Comparison of ENCODE assay signal across 8 cellular contexts in the genomic region with DNA sequence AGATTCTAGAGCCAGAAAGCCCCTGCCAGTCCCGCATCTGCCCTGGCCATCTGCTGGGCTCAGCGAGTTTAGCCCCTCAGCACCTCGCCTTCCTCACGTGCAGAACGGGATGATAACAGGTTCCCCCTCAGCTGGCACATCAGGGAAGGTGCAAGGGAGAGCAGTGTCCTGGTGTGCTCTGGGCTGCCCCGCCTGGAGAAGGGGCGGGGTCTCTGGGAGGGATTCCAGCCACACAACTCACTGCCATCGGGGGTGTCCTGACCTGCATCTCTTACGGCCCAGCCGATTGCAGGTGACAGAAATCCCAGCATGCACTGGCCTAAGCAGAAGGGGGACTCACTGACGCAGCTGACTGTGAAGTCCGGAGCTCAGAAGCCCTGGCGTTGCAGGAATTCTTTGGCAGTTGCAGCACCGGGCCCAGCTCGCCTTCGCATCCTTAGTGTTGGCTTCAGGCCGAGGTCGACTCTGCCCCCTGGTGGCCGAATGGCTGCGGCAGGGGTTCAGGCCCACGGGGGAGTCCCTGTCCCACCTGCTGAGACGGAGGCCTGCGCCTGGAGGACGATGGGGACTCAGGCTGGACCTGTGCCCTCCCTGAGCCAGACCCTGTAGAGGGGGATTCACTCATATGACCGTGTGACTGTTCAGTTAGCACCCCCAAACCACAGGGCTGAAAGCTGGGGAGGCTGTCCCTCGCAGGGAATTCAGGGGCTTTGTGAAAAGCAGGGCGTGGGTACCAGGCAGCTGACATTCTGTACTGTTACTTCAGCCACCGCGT.
DNase-seq lines count a peak whose midpoint lies in the region; ATAC-seq lines count a peak whose summit lies in the region.

No MANE protein-coding gene starts in this region.

- H4K8ac ChIP-seq in mesendoderm (ENCODE audit: low read depth, low read length), result no peak overlapping the region

- no peak overlapping the region for H2AK5ac ChIP-seq in mesendoderm (ENCODE audit: low read length)

- ATAC-seq in GM19438 (IDR thresholded peaks at IDR 0.05; ENCODE audit: low read depth, unreplicated experiment) (peak; percentile 82), GM18519 (IDR thresholded peaks at IDR 0.05; ENCODE audit: low FRiP score, unreplicated experiment) (no peak)

- H3K9me3 ChIP-seq in CD4-positive, alpha-beta memory T cell (ENCODE audit: control insufficient read depth in 1 of 2, low read length in 2 of 2), result no peaks in the 10 kb centered on the region
- no peaks in the 10 kb centered on the region for H3K9me3 ChIP-seq in effector memory CD4-positive, alpha-beta T cell (ENCODE audit: control insufficient read depth, low read length)

- H3K4me2 ChIP-seq in mesendoderm (ENCODE audit: low read length), result peak overlapping the region; percentile 34

- H3K4ac ChIP-seq in mesendoderm (ENCODE audit: low read depth, low read length), result no peak overlapping the region

- no peaks in the 10 kb centered on the region for H3K36me3 ChIP-seq in CD4-positive, alpha-beta memory T cell (ENCODE audit: insufficient read depth, low read length)
- no peaks in the 10 kb centered on the region for H3K36me3 ChIP-seq in effector memory CD4-positive, alpha-beta T cell (ENCODE audit: control insufficient read depth, insufficient read depth, low read length)
- no peaks in the 10 kb centered on the region for H3K36me3 ChIP-seq in mesendoderm (ENCODE audit: control insufficient read depth, insufficient read depth, low read length)

- H3K79me2 ChIP-seq in mesendoderm (ENCODE audit: control insufficient read depth, insufficient read depth, low read length), result no peaks in the 10 kb centered on the region

- H3K4me1 ChIP-seq in CD4-positive, alpha-beta memory T cell (ENCODE audit: insufficient read depth, low read length), result peaks cover 6% of the 10 kb centered on the region
- peaks cover 3% of the 10 kb centered on the region for H3K4me1 ChIP-seq in effector memory CD4-positive, alpha-beta T cell (ENCODE audit: control insufficient read depth, insufficient read depth, low read length, poor library complexity, severe bottlenecking)
- no peaks in the 10 kb centered on the region for H3K4me1 ChIP-seq in mesendoderm (ENCODE audit: control insufficient read depth, low read depth, low read length)

- H3K27me3 Mint-ChIP-seq in CD4-positive, alpha-beta memory T cell, result no peaks in the 10 kb centered on the region

- no peak overlapping the region for H3K23ac ChIP-seq in mesendoderm (ENCODE audit: low read length)

- POLR2A ChIA-PET in CD4-positive, alpha-beta memory T cell (lab: Charles Lee; ENCODE audit: partially characterized antibody), result interaction anchor here (1.0 kb wide), 1 partner anchor 306 kb away, joined by 3 read pairs; no protein-coding TSS in a partner anchor

- CTCF ChIA-PET in CD4-positive, alpha-beta memory T cell (lab: Charles Lee; ENCODE audit: partially characterized antibody), result interaction anchor here (0.6 to 5.8 kb wide), 17 partner anchors 10 to 377 kb away, joined by 3 to 94 read pairs (median 4); no protein-coding TSS in a partner anchor

- no peak overlapping the region for H2BK5ac ChIP-seq in mesendoderm (ENCODE audit: low read length)

- H3K56ac ChIP-seq in mesendoderm (ENCODE audit: low read length), result no peak overlapping the region

- peak; percentile 54 to 68 (median 58) for DNase-seq in CD4-positive, alpha-beta memory T cell
- DNase-seq in NAMALWA (ENCODE audit: low spot score), result peak; percentile 74
- peak; percentile 67 to 72 for DNase-seq in activated CD4-positive, alpha-beta T cell treated with anti-CD3 and anti-CD28 coated beads, Interleukin-2, amount 50 U/mL, for 4 hours
- peak; percentile 26 to 52 (median 27) for DNase-seq in effector memory CD4-positive, alpha-beta T cell
- peak; percentile 94 for DNase-seq in mesendoderm
- DNase-seq in stimulated activated CD8-positive, alpha-beta memory T cell treated with anti-CD3 and anti-CD28 coated beads, Interleukin-4, amount 100 ng/mL, for 1 hour (ENCODE audit: low read depth in 2 of 2, low spot score in 1 of 2), result peak; percentile 26 to 52

- H4K5ac ChIP-seq in mesendoderm (ENCODE audit: low read length), result no peak overlapping the region

- no peak overlapping the region for H2BK15ac ChIP-seq in mesendoderm (replicated peaks; ENCODE audit: low read depth)

- H3K18ac ChIP-seq in mesendoderm (ENCODE audit: low read length), result no peak overlapping the region

- WGBS in mesendoderm (ENCODE audit: extremely low coverage, insufficient coverage, low lambda C conversion rate), result no CpG with 5 or more reads among the region's 29 CpGs

- H3K27me3 ChIP-seq in CD4-positive, alpha-beta memory T cell (ENCODE audit: insufficient read depth, low read length), result no peaks in the 10 kb centered on the region
- H3K27me3 ChIP-seq in effector memory CD4-positive, alpha-beta T cell (replicated peaks; ENCODE audit: control insufficient read depth, insufficient read depth, low read length, poor library complexity, severe bottlenecking), result no peaks in the 10 kb centered on the region
- no peaks in the 10 kb centered on the region for H3K27me3 ChIP-seq in mesendoderm (ENCODE audit: insufficient read depth, low read length, poor library complexity)

- no peak overlapping the region for H3K9ac ChIP-seq in mesendoderm (ENCODE audit: low read length)

- no peak overlapping the region for H3K27ac ChIP-seq in CD4-positive, alpha-beta memory T cell (ENCODE audit: low read depth, low read length)
- no peak overlapping the region for H3K27ac ChIP-seq in effector memory CD4-positive, alpha-beta T cell (ENCODE audit: insufficient read depth, low read length, poor library complexity, severe bottlenecking)
- H3K27ac ChIP-seq in mesendoderm (ENCODE audit: low read depth, low read length), result no peak overlapping the region

- intact Hi-C loops in CD4-positive, alpha-beta memory T cell (cut with micrococcal nuclease), result loop anchor here (1.0 to 2.0 kb wide), 2 partner anchors 306 to 314 kb away; no protein-coding TSS in a partner anchor

- peaks cover 0 to 2% (median under 1%) of the 10 kb centered on the region in 4 donors for H3K4me1 Mint-ChIP-seq in CD4-positive, alpha-beta memory T cell

- H3K9me3 Mint-ChIP-seq in CD4-positive, alpha-beta memory T cell, result no peaks in the 10 kb centered on the region

- no peaks in the 10 kb centered on the region for H3K79me1 ChIP-seq in mesendoderm (ENCODE audit: low read length)

- no peak overlapping the region for H2BK120ac ChIP-seq in mesendoderm (ENCODE audit: low read depth, low read length)

- no peaks in the 10 kb centered on the region for H3K36me3 Mint-ChIP-seq in CD4-positive, alpha-beta memory T cell

- no peak overlapping the region for H3K4me3 ChIP-seq in CD4-positive, alpha-beta memory T cell (ENCODE audit: low read length in 2 of 2)
- no peak overlapping the region for H3K4me3 ChIP-seq in effector memory CD4-positive, alpha-beta T cell (ENCODE audit: insufficient read depth, low read depth, low read length, poor library complexity, severe bottlenecking)
- H3K4me3 ChIP-seq in mesendoderm (ENCODE audit: low read length), result no peak overlapping the region

- no peak overlapping the region for H3K4me3 Mint-ChIP-seq in CD4-positive, alpha-beta memory T cell

- peak overlapping the region in 1 of 7 donors; percentile 31 for H3K27ac Mint-ChIP-seq in CD4-positive, alpha-beta memory T cell

Comparison
In these comparisons a context has a peak if more than half of its experiments do, and no peak if none do; other contexts are left out.
1. DNase-seq: peak in every context shown above with its lines; median percentile 94 in mesendoderm; 74 in NAMALWA; 70 in activated CD4-positive, alpha-beta T cell treated with anti-CD3 and anti-CD28 coated beads, Interleukin-2, amount 50 U/mL, for 4 hours; 58 in CD4-positive, alpha-beta memory T cell; 39 in stimulated activated CD8-positive, alpha-beta memory T cell treated with anti-CD3 and anti-CD28 coated beads, Interleukin-4, amount 100 ng/mL, for 1 hour; 27 in effector memory CD4-positive, alpha-beta T cell.